Comparison of ENCODE assay signal across 15 cellular contexts in the genomic region with DNA sequence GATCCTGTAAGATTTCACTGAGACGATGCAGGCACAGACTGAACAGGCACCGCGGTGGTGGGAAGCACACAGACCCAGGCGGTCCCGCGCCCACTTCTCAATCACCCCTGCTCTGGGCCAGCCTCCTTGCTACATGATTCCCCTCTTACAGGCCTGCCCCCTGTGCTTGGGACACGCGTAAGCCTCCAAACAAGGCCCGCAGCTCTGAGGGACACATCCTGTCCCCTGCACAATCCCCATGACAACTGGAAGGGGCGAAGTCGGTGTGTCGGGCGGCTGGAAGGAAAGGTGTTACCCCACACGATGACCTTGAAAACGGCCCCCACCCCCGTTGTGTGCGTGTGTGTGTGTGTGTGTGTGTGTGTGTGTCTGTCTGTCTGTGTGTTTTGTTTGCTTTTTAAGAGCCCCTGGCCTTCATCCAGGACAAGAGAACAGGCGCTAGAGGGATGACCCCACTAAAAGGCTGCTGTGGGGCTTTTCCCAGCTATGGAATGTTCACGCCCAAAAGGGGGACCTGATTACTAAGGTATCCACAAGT.
"Had no signal": no experiment of that assay in that cellular context is flagged by ENCODE, and none has a peak within 500 bp of the region (broad histone marks: within the 10 kb centered on the region; RNA-seq: fewer than 3 reads in every experiment).

No MANE protein-coding gene starts in this region.

- H3K9me3 ChIP-seq: tibial nerve had no signal

- H3K27ac Mint-ChIP-seq: activated CD4-positive, alpha-beta memory T cell treated with anti-CD3 and anti-CD28 coated beads for 36 hours; activated naive CD8-positive, alpha-beta T cell; effector memory CD8-positive, alpha-beta T cell; nephron; progenitor cell of endocrine pancreas; stimulated activated naive CD8-positive, alpha-beta T cell treated with anti-CD3 and anti-CD28 coated beads, Interleukin-15, Interleukin-2, amounts not matched to agents 100 ng/mL and 50 ng/mL, for 24 hours had no signal

- DNase-seq: activated CD4-positive, alpha-beta memory T cell treated with anti-CD3 and anti-CD28 coated beads for 36 hours; activated T-cell treated with anti-CD3 and anti-CD28 coated beads for 4 hours; effector memory CD8-positive, alpha-beta T cell; midbrain; stimulated activated CD4-positive, alpha-beta T cell treated with anti-CD3 and anti-CD28 coated beads, Interleukin-2, amount 100 ng/mL, for 24 hours; SW 1271; T-helper 2 cell had no signal

- H3K27me3 ChIP-seq: hepatocyte had no signal

- H3K36me3 ChIP-seq: tibial nerve had no signal

- H3K4me1 Mint-ChIP-seq: nephron had no signal

- H3K36me3 Mint-ChIP-seq: activated CD4-positive, alpha-beta memory T cell treated with anti-CD3 and anti-CD28 coated beads for 36 hours; activated naive CD8-positive, alpha-beta T cell had no signal

- H3K4me3 Mint-ChIP-seq: activated CD4-positive, alpha-beta memory T cell treated with anti-CD3 and anti-CD28 coated beads for 36 hours; activated naive CD8-positive, alpha-beta T cell; effector memory CD8-positive, alpha-beta T cell; nephron; stimulated activated naive CD8-positive, alpha-beta T cell treated with anti-CD3 and anti-CD28 coated beads, Interleukin-15, Interleukin-2, amounts not matched to agents 100 ng/mL and 50 ng/mL, for 24 hours had no signal

- ATAC-seq: effector memory CD8-positive, alpha-beta T cell; left lobe of liver had no signal

- FAIRE-seq: islet of Langerhans had no signal

- H3K27ac ChIP-seq: hepatocyte, tibial nerve had no signal

- H3K4me1 ChIP-seq: tibial nerve had no signal

- H3K9me3 Mint-ChIP-seq: activated CD4-positive, alpha-beta memory T cell treated with anti-CD3 and anti-CD28 coated beads for 36 hours; effector memory CD8-positive, alpha-beta T cell; nephron; stimulated activated naive CD8-positive, alpha-beta T cell treated with anti-CD3 and anti-CD28 coated beads, Interleukin-15, Interleukin-2, amounts not matched to agents 100 ng/mL and 50 ng/mL, for 24 hours had no signal

- H3K4me3 ChIP-seq: hepatocyte, tibial nerve had no signal
